8 cellular contexts compared by ENCODE assay signal in the genomic region with DNA sequence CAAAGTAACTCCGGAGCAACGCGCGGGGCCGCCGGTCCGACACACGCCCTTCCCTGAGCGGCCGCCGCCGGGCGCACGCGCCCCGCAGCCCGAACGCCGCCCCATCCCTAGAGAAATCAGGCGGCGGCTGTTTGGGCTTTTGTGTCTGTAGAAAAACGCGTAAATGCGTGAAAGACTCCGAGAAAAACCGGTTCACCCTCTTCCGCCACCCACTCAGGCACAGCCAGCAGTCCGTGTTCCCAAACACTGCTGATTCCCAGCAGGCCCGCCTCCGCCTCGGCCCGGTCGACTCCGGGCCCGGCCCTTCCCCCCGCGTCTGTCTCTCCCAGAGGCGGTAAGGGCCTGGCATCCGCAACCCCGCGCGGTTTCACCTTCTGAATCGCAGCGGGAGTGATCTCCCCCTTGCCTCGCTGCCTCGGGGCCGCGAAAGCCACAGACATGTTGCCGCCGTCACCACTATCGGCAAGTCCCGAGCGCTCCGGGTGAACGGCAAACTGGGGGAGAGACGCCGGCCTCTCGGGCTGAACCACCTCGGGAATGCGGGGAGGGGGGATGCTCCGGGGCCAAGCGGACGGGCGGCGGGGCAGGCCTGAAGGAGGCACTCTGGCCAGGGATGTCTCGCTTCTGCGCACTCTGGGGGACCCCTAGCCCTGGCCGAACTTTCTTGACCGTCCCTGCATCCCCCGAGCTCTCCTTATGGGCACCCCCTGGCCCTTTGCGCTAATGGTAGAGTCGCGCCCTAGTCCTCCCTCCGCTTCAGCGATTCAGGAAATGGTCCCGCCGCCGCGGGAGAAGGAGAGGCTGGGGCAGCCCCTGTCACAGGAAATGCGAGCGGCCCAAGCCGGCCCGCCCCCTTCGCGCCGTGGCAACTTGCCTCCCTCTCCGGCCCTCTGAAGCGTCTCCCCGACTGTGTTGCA.
A peak's percentile ranks its signal among the peaks of the same experiment; 100 is the strongest.
DNase-seq lines count a peak whose midpoint lies in the region; ATAC-seq lines count a peak whose summit lies in the region.

SS18 (minus strand) TSS at position 484 of the 917 bp plus-strand sequence; CDS start at position 440, 44 bp downstream.

- DNase-seq in AG08395 (ENCODE audit: low spot score) (peak; percentile 95), NCI-H226 (peak; percentile 92), iris pigment epithelial cell (ENCODE audit: low read depth) (peak; percentile 96)
- DNase-seq in activated CD4-positive, CD25-positive, alpha-beta regulatory T cell treated with anti-CD3 and anti-CD28 coated beads, Interleukin-2, amount 50 U/mL, for 16 hours (ENCODE audit: low read depth, low spot score) = peak; percentile 73
- peak; percentile 80 to 87 for DNase-seq in central memory CD8-positive, alpha-beta T cell (ENCODE audit: low spot score in 2 of 2)
- DNase-seq in stimulated activated CD4-positive, alpha-beta T cell treated with anti-CD3 and anti-CD28 coated beads, Interleukin-12 subunit alpha, Interleukin-12 subunit beta, amount 100 ng/mL, for 4 hours = peak; percentile 84

- H3K27me3 Mint-ChIP-seq in central memory CD8-positive, alpha-beta T cell = no peaks in the 10 kb centered on the region

- peak within 1 kb of the TSS; percentile 93 for H3K4me3 Mint-ChIP-seq in central memory CD8-positive, alpha-beta T cell

- peak within 1 kb of the TSS; percentile 94 for H3K27ac Mint-ChIP-seq in central memory CD8-positive, alpha-beta T cell (ENCODE audit: low read depth)

- H3K36me3 Mint-ChIP-seq in central memory CD8-positive, alpha-beta T cell (ENCODE audit: insufficient read depth) = peaks cover 20% of the 10 kb centered on the region

- ATAC-seq in GM18909 (IDR thresholded peaks at IDR 0.05; ENCODE audit: poor library complexity, unreplicated experiment) (peak; percentile 78), HG03175 (IDR thresholded peaks at IDR 0.05; ENCODE audit: unreplicated experiment) (peak; percentile 86)
- ATAC-seq in central memory CD8-positive, alpha-beta T cell (replicated peaks; ENCODE audit: extremely low read depth, poor library complexity, severe bottlenecking) = peak; percentile 83

- no peaks in the 10 kb centered on the region for H3K9me3 Mint-ChIP-seq in central memory CD8-positive, alpha-beta T cell

- H3K4me1 Mint-ChIP-seq in central memory CD8-positive, alpha-beta T cell = peaks cover 35% of the 10 kb centered on the region

Comparison
In these comparisons a context has a peak if more than half of its experiments do, and no peak if none do; other contexts are left out.
1. Peak in every context shown above with its lines: DNase-seq and ATAC-seq.